Comparison of ENCODE assay signal across 10 cellular contexts in genomic region chr11:121520243-121521144, GRCh38.
DNase-seq lines count a peak whose midpoint lies in the region; ATAC-seq and TF ChIP-seq lines count a peak whose summit lies in the region.
"Had no signal": no experiment of that assay in that cellular context is flagged by ENCODE, and none has a peak within 500 bp of the region (broad histone marks: within the 10 kb centered on the region; RNA-seq: fewer than 3 reads in every experiment).

No MANE protein-coding gene starts in this region.

- DNase-seq in AG09309 (ENCODE audit: low read depth) (peak; percentile 39), GM04504 (ENCODE audit: low read depth) (peak; percentile 40), hepatic stellate cell (ENCODE audit: low spot score) (peak; percentile 7), progenitor cell of endocrine pancreas (ENCODE audit: low spot score, unreplicated experiment) (no peak), mucosa of descending colon (no peak)
- no peak for DNase-seq in activated naive CD8-positive, alpha-beta T cell treated with anti-CD3 and anti-CD28 coated beads for 36 hours
- DNase-seq: esophagus squamous epithelium, substantia nigra had no signal

- no peaks in the 10 kb centered on the region for H3K4me1 ChIP-seq in mucosa of descending colon (ENCODE audit: low read depth)

- no peak overlapping the region for H3K4me3 Mint-ChIP-seq in activated naive CD8-positive, alpha-beta T cell treated with anti-CD3 and anti-CD28 coated beads for 36 hours
- H3K4me3 Mint-ChIP-seq in progenitor cell of endocrine pancreas (ENCODE audit: low read depth): no peak overlapping the region

- no peaks in the 10 kb centered on the region for H3K27me3 Mint-ChIP-seq in activated naive CD8-positive, alpha-beta T cell treated with anti-CD3 and anti-CD28 coated beads for 36 hours
- no peaks in the 10 kb centered on the region for H3K27me3 Mint-ChIP-seq in progenitor cell of endocrine pancreas

- H3K9me3 ChIP-seq in mucosa of descending colon: peaks cover 10% of the 10 kb centered on the region

- H3K36me3 Mint-ChIP-seq in activated naive CD8-positive, alpha-beta T cell treated with anti-CD3 and anti-CD28 coated beads for 36 hours: peaks cover 66% of the 10 kb centered on the region
- H3K36me3 Mint-ChIP-seq in progenitor cell of endocrine pancreas (ENCODE audit: insufficient read depth): peaks cover 27% of the 10 kb centered on the region

- ATAC-seq in GM18520 (IDR thresholded peaks at IDR 0.05; ENCODE audit: unreplicated experiment): no peak
- ATAC-seq in HG03342 (IDR thresholded peaks at IDR 0.05; ENCODE audit: unreplicated experiment): no peak
- no peak for ATAC-seq in mucosa of descending colon

- H3K27ac Mint-ChIP-seq in activated naive CD8-positive, alpha-beta T cell treated with anti-CD3 and anti-CD28 coated beads for 36 hours: peak overlapping the region; percentile 80
- H3K27ac Mint-ChIP-seq in progenitor cell of endocrine pancreas: no peak overlapping the region

- H3K9me3 Mint-ChIP-seq in activated naive CD8-positive, alpha-beta T cell treated with anti-CD3 and anti-CD28 coated beads for 36 hours: peaks cover 6% of the 10 kb centered on the region
- H3K9me3 Mint-ChIP-seq in progenitor cell of endocrine pancreas (ENCODE audit: low read depth): peaks cover 4% of the 10 kb centered on the region

- H3K4me3 ChIP-seq in AG09309 (ENCODE audit: control insufficient read depth, low read depth, low read length): no peak overlapping the region
- no peak overlapping the region for H3K4me3 ChIP-seq in mucosa of descending colon
- H3K4me3 ChIP-seq: esophagus squamous epithelium had no signal

- H3K36me3 ChIP-seq in mucosa of descending colon (ENCODE audit: low read depth): no peaks in the 10 kb centered on the region

- TF ChIP-seq CTCF in AG09309 (IDR thresholded peaks at IDR 0.05; ENCODE audit: control insufficient read depth, insufficient read depth, low read depth, low read length, missing control alignments) (no peak), progenitor cell of endocrine pancreas (IDR thresholded peaks at IDR 0.05; ENCODE audit: unreplicated experiment) (no peak), mucosa of descending colon (IDR thresholded peaks at IDR 0.05) (no peak)

- intact Hi-C loops in mucosa of descending colon (cut with DNase I, micrococcal nuclease): no loop called here

- peaks cover 44% of the 10 kb centered on the region for H3K4me1 Mint-ChIP-seq in activated naive CD8-positive, alpha-beta T cell treated with anti-CD3 and anti-CD28 coated beads for 36 hours
- H3K4me1 Mint-ChIP-seq in progenitor cell of endocrine pancreas (ENCODE audit: low read depth): peaks cover 1% of the 10 kb centered on the region

Comparison
In these comparisons a context has a peak if more than half of its experiments do, and no peak if none do; other contexts are left out.
1. DNase-seq: peak in AG09309 (single experiment), GM04504 (single experiment) and hepatic stellate cell (single experiment); none in activated naive CD8-positive, alpha-beta T cell treated with anti-CD3 and anti-CD28 coated beads for 36 hours (single experiment), progenitor cell of endocrine pancreas (single experiment) and mucosa of descending colon (0 of 3).